ENCODE assay signal across 22 cellular contexts in the genomic region with DNA sequence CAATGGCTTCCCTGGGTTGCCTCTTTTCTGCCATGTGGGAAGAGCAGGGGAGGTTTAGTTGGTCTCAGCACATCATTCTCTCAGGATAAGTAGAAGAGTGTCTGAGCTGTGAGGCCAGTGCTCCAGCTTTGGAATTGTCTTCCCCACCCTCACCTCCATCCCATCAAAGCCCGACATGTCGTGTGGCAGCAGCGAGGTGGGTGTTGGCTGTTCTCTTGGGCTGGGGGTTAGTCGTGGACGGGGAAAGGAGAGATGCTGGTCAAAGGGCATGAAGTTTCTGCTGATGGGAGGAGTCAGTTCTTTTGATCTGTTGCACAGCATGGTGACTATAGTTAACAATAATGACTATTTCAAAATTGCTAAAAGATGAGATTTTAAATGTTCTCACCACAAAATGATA.
DNase-seq lines count a peak whose midpoint lies in the region; ATAC-seq and TF ChIP-seq lines count a peak whose summit lies in the region.
"Had no signal": no experiment of that assay in that cellular context is flagged by ENCODE, and none has a peak within 500 bp of the region (broad histone marks: within the 10 kb centered on the region; RNA-seq: fewer than 3 reads in every experiment).

No MANE protein-coding gene starts in this region.

- POLR2A ChIA-PET in activated CD4-positive, alpha-beta T cell treated with anti-CD3 and anti-CD28 coated beads, Interleukin-2, amount 10 ng/mL, durations not matched to agents 7 days and 5 days (lab: Charles Lee), result no interaction called here

- peak overlapping the region; percentile 49 for H3K4me3 ChIP-seq in endodermal cell (ENCODE audit: low read length)
- H3K4me3 ChIP-seq in spleen, result no peak overlapping the region
- H3K4me3 ChIP-seq: A549, BLaER1, MG63, SJCRH30 had no signal

- H3K9ac ChIP-seq in endodermal cell (ENCODE audit: extremely low read depth, low read length, poor library complexity, severe bottlenecking), result no peak overlapping the region
- H3K9ac ChIP-seq: BLaER1 had no signal

- H3K9me3 Mint-ChIP-seq in endodermal cell, result peaks cover 94% of the 10 kb centered on the region
- peaks cover 2% of the 10 kb centered on the region for H3K9me3 Mint-ChIP-seq in activated CD4-positive, alpha-beta T cell treated with anti-CD3 and anti-CD28 coated beads, Interleukin-2, amount 10 ng/mL, durations not matched to agents 7 days and 5 days

- H3K27me3 ChIP-seq in endodermal cell (ENCODE audit: control insufficient read depth, insufficient read depth, low read length, poor library complexity, severe bottlenecking) (no peaks in the 10 kb centered on the region), spleen (replicated peaks in 1 of 7) (peaks cover 0 to 29% (median 0%) of the 10 kb centered on the region in 7 donors)
- H3K27me3 ChIP-seq: BLaER1 had no signal

- no peaks in the 10 kb centered on the region for H3K4me1 Mint-ChIP-seq in endodermal cell
- H3K4me1 Mint-ChIP-seq in activated CD4-positive, alpha-beta T cell treated with anti-CD3 and anti-CD28 coated beads, Interleukin-2, amount 10 ng/mL, durations not matched to agents 7 days and 5 days, result no peaks in the 10 kb centered on the region

- H3K27ac ChIP-seq in endodermal cell (ENCODE audit: low read depth, low read length) (no peak overlapping the region), spleen (no peak overlapping the region)
- H3K27ac ChIP-seq: A549, BLaER1, SJCRH30 had no signal

- TF ChIP-seq CTCF in endodermal cell (conservative IDR thresholded peaks at IDR 0.05), result no peak
- no peak for TF ChIP-seq CTCF in spleen (IDR thresholded peaks at IDR 0.05 in 8 of 11, conservative IDR thresholded peaks at IDR 0.05 in 3 of 11)

- no peak overlapping the region for H3K27ac Mint-ChIP-seq in endodermal cell
- H3K27ac Mint-ChIP-seq in activated CD4-positive, alpha-beta T cell treated with anti-CD3 and anti-CD28 coated beads, Interleukin-2, amount 10 ng/mL, durations not matched to agents 7 days and 5 days, result no peak overlapping the region
- H3K27ac Mint-ChIP-seq: CD8-positive, alpha-beta T cell had no signal

- TF ChIP-seq POLR2A in GM15510 (IDR thresholded peaks at IDR 0.05; ENCODE audit: borderline replicate concordance, extremely low read depth, insufficient read length) (peak; percentile 3), spleen (IDR thresholded peaks at IDR 0.05) (no peak)

- H3K4me1 ChIP-seq in endodermal cell (ENCODE audit: control insufficient read depth, insufficient read depth, low read length) (no peaks in the 10 kb centered on the region), spleen (no peaks in the 10 kb centered on the region)
- H3K4me1 ChIP-seq: A549, BLaER1, SJCRH30 had no signal

- intact Hi-C loops in spleen (cut with DNase I; ENCODE audit: low total_unique reads), result loop anchor here (10.0 kb wide), 1 partner anchor 246 kb away; no protein-coding TSS in a partner anchor

- H3K36me3 Mint-ChIP-seq in endodermal cell (ENCODE audit: low read depth), result peaks cover 3% of the 10 kb centered on the region
- no peaks in the 10 kb centered on the region for H3K36me3 Mint-ChIP-seq in activated CD4-positive, alpha-beta T cell treated with anti-CD3 and anti-CD28 coated beads, Interleukin-2, amount 10 ng/mL, durations not matched to agents 7 days and 5 days (ENCODE audit: low read depth)
- H3K36me3 Mint-ChIP-seq: CD8-positive, alpha-beta T cell had no signal

- peak; percentile 19 for DNase-seq in activated effector memory CD4-positive, alpha-beta T cell treated with anti-CD3 and anti-CD28 coated beads, Interleukin-2, amount 50 U/mL, for 16 hours
- no peak for DNase-seq in activated effector memory CD4-positive, alpha-beta T cell treated with Interleukin-2 at 50 U/mL for 16 hours
- peak; percentile 6 for DNase-seq in endodermal cell
- peak; percentile 49 for DNase-seq in spleen
- DNase-seq in activated CD4-positive, alpha-beta T cell treated with anti-CD3 and anti-CD28 coated beads, Interleukin-2, amount 10 ng/mL, durations not matched to agents 7 days and 5 days, result no peak
- DNase-seq in 8988T, result no peak
- DNase-seq: DMS53, EL, IMR-90, Karpas-422, MG63, NCI-H1048, NCI-H1436, NCI-H1930, NCI-H226, NCI-H524 treated with DMSO at 0.1 percent for 48 hours, SJCRH30 had no signal

- H3K9me3 ChIP-seq in endodermal cell (ENCODE audit: control insufficient read depth, low read length) (peaks cover 53% of the 10 kb centered on the region), spleen (peaks cover 0 to 8% (median 4%) of the 10 kb centered on the region in 8 donors)
- H3K9me3 ChIP-seq: BLaER1, MG63, SJCRH30 had no signal

- no peak for ATAC-seq in HG03378 (IDR thresholded peaks at IDR 0.05; ENCODE audit: unreplicated experiment)
- ATAC-seq: A549; CD8-positive, alpha-beta T cell had no signal

- CTCF ChIA-PET in activated CD4-positive, alpha-beta T cell treated with anti-CD3 and anti-CD28 coated beads, Interleukin-2, amount 10 ng/mL, durations not matched to agents 7 days and 5 days (lab: Charles Lee), result no interaction called here

- H3K36me3 ChIP-seq in endodermal cell (ENCODE audit: control insufficient read depth, insufficient read depth, low read length) (no peaks in the 10 kb centered on the region), spleen (no peaks in the 10 kb centered on the region)
- H3K36me3 ChIP-seq: BLaER1, MG63, SJCRH30 had no signal

- no peaks in the 10 kb centered on the region for H3K27me3 Mint-ChIP-seq in endodermal cell (ENCODE audit: insufficient read depth)
- peaks cover 47% of the 10 kb centered on the region for H3K27me3 Mint-ChIP-seq in activated CD4-positive, alpha-beta T cell treated with anti-CD3 and anti-CD28 coated beads, Interleukin-2, amount 10 ng/mL, durations not matched to agents 7 days and 5 days

- WGBS in endodermal cell (ENCODE audit: insufficient coverage in 1 of 2, insufficient read length in 1 of 2), 2 experiments, result 73% methylated on average over 5 of the region's 5 CpGs; no CpG with 5 or more reads in 1 of the 2 experiments
- WGBS in spleen, 5 donors, result 66 to 81% (median 69%) methylated on average over 5 of the region's 5 CpGs

- no peak overlapping the region for H3K4me3 Mint-ChIP-seq in endodermal cell
- H3K4me3 Mint-ChIP-seq in activated CD4-positive, alpha-beta T cell treated with anti-CD3 and anti-CD28 coated beads, Interleukin-2, amount 10 ng/mL, durations not matched to agents 7 days and 5 days, result no peak overlapping the region
- H3K4me3 Mint-ChIP-seq: CD8-positive, alpha-beta T cell had no signal

Comparison
In these comparisons a context has a peak if more than half of its experiments do, and no peak if none do; other contexts are left out.
1. DNase-seq: peak in activated effector memory CD4-positive, alpha-beta T cell treated with anti-CD3 and anti-CD28 coated beads, Interleukin-2, amount 50 U/mL, for 16 hours (single experiment), endodermal cell (single experiment) and spleen (single experiment); none in activated effector memory CD4-positive, alpha-beta T cell treated with Interleukin-2 at 50 U/mL for 16 hours (single experiment), activated CD4-positive, alpha-beta T cell treated with anti-CD3 and anti-CD28 coated beads, Interleukin-2, amount 10 ng/mL, durations not matched to agents 7 days and 5 days (single experiment) and 8988T (single experiment).